Comparison of ENCODE assay signal across 8 cellular contexts in genomic region chr4:118076958-118077766, GRCh38. TPM values are rescaled to one million over a fixed set of nuclear protein-coding genes. Genes with fewer than 3 reads are reported as not detected.
DNase-seq lines count a peak whose midpoint lies in the region; ATAC-seq, FAIRE-seq and TF ChIP-seq lines count a peak whose summit lies in the region.

No MANE protein-coding gene starts in this region.

- H3K79me2 ChIP-seq in MM.1S (ENCODE audit: low read length): no peaks in the 10 kb centered on the region

- no peaks in the 10 kb centered on the region for H4K20me1 ChIP-seq in MM.1S (ENCODE audit: insufficient read depth, low read length)

- H3K27ac ChIP-seq in MM.1S (ENCODE audit: low read length): no peak overlapping the region
- no peak overlapping the region for H3K27ac ChIP-seq in small intestine (ENCODE audit: low read depth in 1 of 2, low read length in 1 of 2)

- H2AFZ ChIP-seq in MM.1S (ENCODE audit: low read length): no peak overlapping the region; the same call in 1 of the 2 replicates

- H3K27me3 Mint-ChIP-seq in activated T-cell treated with anti-CD3 and anti-CD28 coated beads, Interleukin-2, amount 50 U/mL, for 72 hours (ENCODE audit: low read depth): no peaks in the 10 kb centered on the region
- H3K27me3 Mint-ChIP-seq in chondrocyte (ENCODE audit: low read depth): peaks cover 2% of the 10 kb centered on the region

- peak; percentile 12 to 18 for DNase-seq in activated T-cell treated with anti-CD3 and anti-CD28 coated beads, Interleukin-2, amount 50 U/mL, for 72 hours
- DNase-seq in activated T-cell treated with anti-CD3 and anti-CD28 coated beads for 4 hours: no peak
- peak; percentile 42 for DNase-seq in MM.1S
- peak; percentile 29 for DNase-seq in chondrocyte (ENCODE audit: low spot score)
- DNase-seq in small intestine: peak; percentile 16
- DNase-seq in stimulated activated naive CD4-positive, alpha-beta T cell (lab: John Stamatoyannopoulos, UW): no peak
- DNase-seq in effector CD4-positive, alpha-beta T cell: no peak

- no peak overlapping the region for H3K9ac ChIP-seq in MM.1S (ENCODE audit: low read length)

- no peak overlapping the region for H3K4me2 ChIP-seq in MM.1S (ENCODE audit: low read depth, low read length)

- H3K36me3 Mint-ChIP-seq in activated T-cell treated with anti-CD3 and anti-CD28 coated beads, Interleukin-2, amount 50 U/mL, for 72 hours (ENCODE audit: insufficient read depth in 2 of 2): no peaks in the 10 kb centered on the region
- peaks cover 8% of the 10 kb centered on the region for H3K36me3 Mint-ChIP-seq in chondrocyte (ENCODE audit: low read depth)

- peaks cover 0 to 4% of the 10 kb centered on the region in 2 donors for H3K9me3 Mint-ChIP-seq in activated T-cell treated with anti-CD3 and anti-CD28 coated beads, Interleukin-2, amount 50 U/mL, for 72 hours
- H3K9me3 Mint-ChIP-seq in chondrocyte (ENCODE audit: low read depth): peaks cover 23% of the 10 kb centered on the region

- WGBS in small intestine, 3 donors: 46 to 63% (median 47%) methylated on average over 8 of the region's 8 CpGs

- no peak overlapping the region for H3K27ac Mint-ChIP-seq in activated T-cell treated with anti-CD3 and anti-CD28 coated beads, Interleukin-2, amount 50 U/mL, for 72 hours
- H3K27ac Mint-ChIP-seq in chondrocyte (ENCODE audit: unreplicated experiment): no peak overlapping the region

- H3K9me3 ChIP-seq in MM.1S (replicated peaks; ENCODE audit: insufficient read depth, low read length) (no peaks in the 10 kb centered on the region), small intestine (ENCODE audit: control insufficient read depth, low read depth) (no peaks in the 10 kb centered on the region)

- no peaks in the 10 kb centered on the region for H3K4me1 Mint-ChIP-seq in activated T-cell treated with anti-CD3 and anti-CD28 coated beads, Interleukin-2, amount 50 U/mL, for 72 hours (ENCODE audit: low read depth)
- no peaks in the 10 kb centered on the region for H3K4me1 Mint-ChIP-seq in chondrocyte (ENCODE audit: low read depth)

- no peaks in the 10 kb centered on the region for H3K4me1 ChIP-seq in MM.1S (ENCODE audit: low read length)
- no peaks in the 10 kb centered on the region for H3K4me1 ChIP-seq in small intestine (ENCODE audit: control insufficient read depth in 2 of 2, insufficient read depth in 1 of 2, low read depth in 1 of 2, low read length in 1 of 2)

- peak; percentile 62 for TF ChIP-seq CTCF in MM.1S (IDR thresholded peaks at IDR 0.05; ENCODE audit: low read length)
- TF ChIP-seq CTCF in chondrocyte (IDR thresholded peaks at IDR 0.05): peak; percentile 67

- H3K4me3 ChIP-seq in MM.1S (ENCODE audit: low read length) (no peak overlapping the region), small intestine (ENCODE audit: low read depth in 1 of 2, low read length in 2 of 2) (no peak overlapping the region)

- no peak for FAIRE-seq in small intestine (lab: Jason Lieb, UNC)

- no peak for ATAC-seq in activated T-cell treated with anti-CD3 and anti-CD28 coated beads, Interleukin-2, amount 50 U/mL, for 72 hours (replicated peaks in 1 of 2)
- peak; percentile 84 for ATAC-seq in GM21717 (IDR thresholded peaks at IDR 0.05; ENCODE audit: unreplicated experiment)

- no peaks in the 10 kb centered on the region for H3K9me2 ChIP-seq in MM.1S (replicated peaks; ENCODE audit: insufficient read depth, low read length)

- no peaks in the 10 kb centered on the region for H3F3A ChIP-seq in MM.1S (ENCODE audit: insufficient read depth, low read length)

- no peak overlapping the region for H3K4me3 Mint-ChIP-seq in activated T-cell treated with anti-CD3 and anti-CD28 coated beads, Interleukin-2, amount 50 U/mL, for 72 hours
- H3K4me3 Mint-ChIP-seq in chondrocyte (ENCODE audit: unreplicated experiment): no peak overlapping the region

- H3K36me3 ChIP-seq in MM.1S (replicated peaks; ENCODE audit: insufficient read depth, low read length) (no peaks in the 10 kb centered on the region), small intestine (ENCODE audit: control insufficient read depth in 2 of 2, insufficient read depth in 2 of 2, low read length in 2 of 2) (no peaks in the 10 kb centered on the region)

- no peaks in the 10 kb centered on the region for H3K27me3 ChIP-seq in MM.1S (replicated peaks; ENCODE audit: insufficient read depth, low read length)
- no peaks in the 10 kb centered on the region for H3K27me3 ChIP-seq in small intestine (ENCODE audit: control insufficient read depth in 2 of 2, insufficient read depth in 2 of 2, low read length in 2 of 2)

RNA-seq across cellular contexts. Expression of gene NDST3, which starts 42.9 kb away (rescaled TPM):
- total RNA-seq in activated T-cell treated with anti-CD3 and anti-CD28 coated beads, Interleukin-2, amount 50 U/mL, for 72 hours: not detected
- total RNA-seq in chondrocyte: 1.2 to 1.7 TPM (median 1.3 TPM) in 3 replicates
- polyA plus RNA-seq in small intestine: under 1 TPM in 1 of 3 donors, not detected in 2; 0.07 TPM

Comparison
In these comparisons a context has a peak if more than half of its experiments do, and no peak if none do; other contexts are left out.
1. DNase-seq: peak in activated T-cell treated with anti-CD3 and anti-CD28 coated beads, Interleukin-2, amount 50 U/mL, for 72 hours (2 of 2), MM.1S (single experiment), chondrocyte (single experiment) and small intestine (single experiment); none in activated T-cell treated with anti-CD3 and anti-CD28 coated beads for 4 hours (single experiment), stimulated activated naive CD4-positive, alpha-beta T cell (0 of 6) and effector CD4-positive, alpha-beta T cell (single experiment).